8 cellular contexts compared by ENCODE assay signal in genomic region chr16:4115209-4115940, GRCh38. TPM values are rescaled to one million over a fixed set of nuclear protein-coding genes. Genes with fewer than 3 reads are reported as not detected.
A peak's percentile ranks its signal among the peaks of the same experiment; 100 is the strongest.
DNase-seq lines count a peak whose midpoint lies in the region; ATAC-seq and TF ChIP-seq lines count a peak whose summit lies in the region.

No MANE protein-coding gene starts in this region.

- intact Hi-C loops in sigmoid colon (cut with DNase I), result loop anchor here (5.0 kb wide), 2 partner anchors 63 to 423 kb away; no protein-coding TSS in a partner anchor

- in situ Hi-C loops in astrocyte of the cerebellum (cut with HindIII; ENCODE audit: low sequenced_read_pairs), result no loop called here

- H3K27ac ChIP-seq in iPS DF 6.9 (ENCODE audit: low read length) (no peak overlapping the region), sigmoid colon (peak overlapping the region; percentile 75 to 86 (median 78))

- DNase-seq in activated gamma-delta T cell treated with Interleukin-2 at 50 U/mL for 16 hours (peak; percentile 23), activated gamma-delta T cell (lab: John Stamatoyannopoulos, UW) (no peak), SW480 (ENCODE audit: low spot score) (peak; percentile 54), astrocyte of the cerebellum (ENCODE audit: low read depth) (no peak), iPS DF 6.9 (ENCODE audit: low read depth, low spot score) (no peak), sigmoid colon (peak; percentile 77), OCI-M2 (lab: John Stamatoyannopoulos, UW; ENCODE audit: unreplicated experiment) (no peak)

- TF ChIP-seq POLR2A in sigmoid colon (IDR thresholded peaks at IDR 0.05), result no peak

- WGBS in iPS DF 6.9 (ENCODE audit: insufficient coverage, insufficient read length), result no CpG with 5 or more reads among the region's 73 CpGs
- 8 to 10% methylated on average over 73 of the region's 73 CpGs for WGBS in sigmoid colon, 2 donors

- H3K9me3 ChIP-seq in iPS DF 6.9 (ENCODE audit: control insufficient read depth, insufficient read depth, low read length) (no peaks in the 10 kb centered on the region), sigmoid colon (no peaks in the 10 kb centered on the region)

- H3K27me3 ChIP-seq in iPS DF 6.9 (ENCODE audit: control insufficient read depth, insufficient read depth, low read length), result no peaks in the 10 kb centered on the region
- no peaks in the 10 kb centered on the region for H3K27me3 ChIP-seq in sigmoid colon

- peak; percentile 34 for ATAC-seq in HG03457 (IDR thresholded peaks at IDR 0.05; ENCODE audit: unreplicated experiment)

- H3K4me3 ChIP-seq in astrocyte of the cerebellum (ENCODE audit: low read depth, low read length) (peak overlapping the region; percentile 53), iPS DF 6.9 (ENCODE audit: low read length) (peak overlapping the region; percentile 70), sigmoid colon (peak overlapping the region; percentile 53 to 75 (median 63))

- H3K36me3 ChIP-seq in iPS DF 6.9 (ENCODE audit: control insufficient read depth, insufficient read depth, low read length) (no peaks in the 10 kb centered on the region), sigmoid colon (no peaks in the 10 kb centered on the region)

- TF ChIP-seq EP300 in sigmoid colon (IDR thresholded peaks at IDR 0.05), result no peak

- H3K4me1 ChIP-seq in iPS DF 6.9 (ENCODE audit: control insufficient read depth, insufficient read depth, low read length) (no peaks in the 10 kb centered on the region; the same call in 1 of the 2 replicates), sigmoid colon (peaks cover 0 to 50% (median 45%) of the 10 kb centered on the region in 4 donors)

- TF ChIP-seq CTCF in astrocyte of the cerebellum (IDR thresholded peaks at IDR 0.05; ENCODE audit: low read depth, low read length, missing control alignments) (no peak), sigmoid colon (IDR thresholded peaks at IDR 0.05) (no peak)

RNA-seq across cellular contexts. Expression of gene ADCY9, which starts 0.9 kb away (rescaled TPM):
- total RNA-seq in sigmoid colon, result 10 to 100 TPM; 12.5 to 28.0 (median 13.8) TPM
- polyA plus RNA-seq in sigmoid colon, result 10 to 100 TPM in 1 of 3 donors, 1 to 10 TPM in 2; 1.8 to 11.9 (median 2.8) TPM

Comparison
In these comparisons a context has a peak if more than half of its experiments do, and no peak if none do; other contexts are left out.
1. DNase-seq: peak in activated gamma-delta T cell treated with Interleukin-2 at 50 U/mL for 16 hours (single experiment), SW480 (single experiment) and sigmoid colon (single experiment); none in activated gamma-delta T cell (single experiment), astrocyte of the cerebellum (single experiment), iPS DF 6.9 (single experiment) and OCI-M2 (single experiment).
2. Peak in every context shown above with its lines, with median percentiles within 50 percentile points of each other: H3K4me3 ChIP-seq.